In genomic region chr1:234505774-234506114, GRCh38 we compare ENCODE assay signal across 13 cellular contexts. TPM values are rescaled to one million over a fixed set of nuclear protein-coding genes. Genes with fewer than 3 reads are reported as not detected.
DNase-seq lines count a peak whose midpoint lies in the region; ATAC-seq and TF ChIP-seq lines count a peak whose summit lies in the region.
"Had no signal": no experiment of that assay in that cellular context is flagged by ENCODE, and none has a peak within 500 bp of the region (broad histone marks: within the 10 kb centered on the region; RNA-seq: fewer than 3 reads in every experiment).

No MANE protein-coding gene starts in this region.

- intact Hi-C loops in activated CD4-positive, alpha-beta memory T cell treated with anti-CD3 and anti-CD28 coated beads for 36 hours (cut with micrococcal nuclease): no loop called here
- intact Hi-C loops in upper lobe of right lung (cut with DNase I): loop anchor here (10.0 kb wide), 1 partner anchor 89 kb away; no protein-coding TSS in a partner anchor
- intact Hi-C loops in activated T-helper 1 cell treated with anti-CD3 and anti-CD28 coated beads, Interleukin-12 subunit alpha, Interleukin-12 subunit beta, Interleukin-2, Interleukin-4 antibody, amounts not matched to agents 30 ng/mL and 10 ng/mL and 1 ng/mL, durations not matched to agents 14 hours and 24 hours and 36 hours (cut with micrococcal nuclease): no loop called here

- H3K27ac ChIP-seq in OCI-LY3 (ENCODE audit: low read length): no peak overlapping the region
- H3K27ac ChIP-seq in fibroblast of lung (ENCODE audit: insufficient read depth, low read length): no peak overlapping the region
- no peak overlapping the region for H3K27ac ChIP-seq in upper lobe of right lung

- peaks cover 23% of the 10 kb centered on the region for H3K4me1 ChIP-seq in OCI-LY3 (ENCODE audit: low read length)
- peaks cover 6% of the 10 kb centered on the region for H3K4me1 ChIP-seq in fibroblast of lung (ENCODE audit: control insufficient read depth, extremely low read depth, insufficient read depth, low read length)
- no peaks in the 10 kb centered on the region for H3K4me1 ChIP-seq in upper lobe of right lung

- H3K9ac ChIP-seq in OCI-LY3 (ENCODE audit: low read length) (no peak overlapping the region), fibroblast of lung (ENCODE audit: insufficient read depth, low read length) (no peak overlapping the region)

- H3K9me3 ChIP-seq in OCI-LY3 (ENCODE audit: insufficient read depth, low read length) (no peaks in the 10 kb centered on the region; the same call in 1 of the 2 replicates), fibroblast of lung (ENCODE audit: control insufficient read depth, insufficient read depth, low read depth, low read length) (no peaks in the 10 kb centered on the region), upper lobe of right lung (no peaks in the 10 kb centered on the region)
- H3K9me3 ChIP-seq: tibial nerve had no signal

- DNase-seq in activated CD4-positive, alpha-beta memory T cell treated with anti-CD3 and anti-CD28 coated beads, Interleukin-2, amount 10 ng/mL, durations not matched to agents 7 days and 5 days: no peak
- DNase-seq in activated CD4-positive, alpha-beta memory T cell treated with anti-CD3 and anti-CD28 coated beads for 36 hours: no peak
- DNase-seq in fibroblast of lung (ENCODE audit: low read depth in 2 of 2): peak; percentile 74 to 84
- DNase-seq in upper lobe of right lung: no peak
- DNase-seq in DMS53 treated with DMSO at 0.1 percent for 48 hours (lab: John Stamatoyannopoulos, UW; ENCODE audit: unreplicated experiment): no peak
- DNase-seq in activated T-helper 1 cell treated with anti-CD3 and anti-CD28 coated beads, Interleukin-12 subunit alpha, Interleukin-12 subunit beta, Interleukin-2, Interleukin-4 antibody, amounts not matched to agents 30 ng/mL and 10 ng/mL and 1 ng/mL, durations not matched to agents 14 hours and 24 hours and 36 hours (ENCODE audit: low spot score): no peak
- DNase-seq in LoVo (ENCODE audit: low spot score): no peak
- DNase-seq: activated effector memory CD4-positive, alpha-beta T cell treated with Interleukin-2 at 50 U/mL for 16 hours; NCI-H510A; nephron progenitor cell had no signal

- no peak overlapping the region for H3K4me3 Mint-ChIP-seq in activated CD4-positive, alpha-beta memory T cell treated with anti-CD3 and anti-CD28 coated beads, Interleukin-2, amount 10 ng/mL, durations not matched to agents 7 days and 5 days
- H3K4me3 Mint-ChIP-seq in activated CD4-positive, alpha-beta memory T cell treated with anti-CD3 and anti-CD28 coated beads for 36 hours: no peak overlapping the region
- no peak overlapping the region for H3K4me3 Mint-ChIP-seq in activated T-helper 1 cell treated with anti-CD3 and anti-CD28 coated beads, Interleukin-12 subunit alpha, Interleukin-12 subunit beta, Interleukin-2, Interleukin-4 antibody, amounts not matched to agents 30 ng/mL and 10 ng/mL and 1 ng/mL, durations not matched to agents 14 hours and 24 hours and 36 hours
- H3K4me3 Mint-ChIP-seq: nephron progenitor cell had no signal

- no peaks in the 10 kb centered on the region for H3K27me3 Mint-ChIP-seq in activated CD4-positive, alpha-beta memory T cell treated with anti-CD3 and anti-CD28 coated beads, Interleukin-2, amount 10 ng/mL, durations not matched to agents 7 days and 5 days
- no peaks in the 10 kb centered on the region for H3K27me3 Mint-ChIP-seq in activated CD4-positive, alpha-beta memory T cell treated with anti-CD3 and anti-CD28 coated beads for 36 hours
- no peaks in the 10 kb centered on the region for H3K27me3 Mint-ChIP-seq in activated T-helper 1 cell treated with anti-CD3 and anti-CD28 coated beads, Interleukin-12 subunit alpha, Interleukin-12 subunit beta, Interleukin-2, Interleukin-4 antibody, amounts not matched to agents 30 ng/mL and 10 ng/mL and 1 ng/mL, durations not matched to agents 14 hours and 24 hours and 36 hours (ENCODE audit: insufficient read depth)

- H2AFZ ChIP-seq in OCI-LY3 (ENCODE audit: low read depth, low read length) (0 out of 2 replicates have a peak overlapping the region, but pooled peaks have one; percentile 2), fibroblast of lung (ENCODE audit: low read length) (no peak overlapping the region)

- POLR2A ChIA-PET in activated CD4-positive, alpha-beta memory T cell treated with anti-CD3 and anti-CD28 coated beads, Interleukin-2, amount 10 ng/mL, durations not matched to agents 7 days and 5 days (lab: Charles Lee): interaction anchor here (1.1 kb wide), 1 partner anchor 10 kb away, joined by 3 read pairs; no protein-coding TSS in a partner anchor
- POLR2A ChIA-PET in activated CD4-positive, alpha-beta memory T cell treated with anti-CD3 and anti-CD28 coated beads for 36 hours (lab: Charles Lee): no interaction called here

- CTCF ChIA-PET in activated CD4-positive, alpha-beta memory T cell treated with anti-CD3 and anti-CD28 coated beads, Interleukin-2, amount 10 ng/mL, durations not matched to agents 7 days and 5 days (lab: Charles Lee): interaction anchor here (0.6 kb wide), 1 partner anchor 248 kb away, joined by 3 read pairs; no protein-coding TSS in a partner anchor
- CTCF ChIA-PET in activated CD4-positive, alpha-beta memory T cell treated with anti-CD3 and anti-CD28 coated beads for 36 hours (lab: Charles Lee): no interaction called here

- peak; percentile 46 for ATAC-seq in upper lobe of right lung
- ATAC-seq: left lobe of liver had no signal

- no peak for TF ChIP-seq CTCF in OCI-LY3 (IDR thresholded peaks at IDR 0.05; ENCODE audit: low read depth, low read length)
- TF ChIP-seq CTCF in fibroblast of lung (conservative IDR thresholded peaks at IDR 0.05 in 1 of 2, IDR thresholded peaks at IDR 0.05 in 1 of 2; ENCODE audit: low read depth in 1 of 2, low read length in 2 of 2): no peak
- TF ChIP-seq CTCF in upper lobe of right lung (IDR thresholded peaks at IDR 0.05): no peak

- H4K20me1 ChIP-seq in OCI-LY3 (ENCODE audit: insufficient read depth, low read length) (no peaks in the 10 kb centered on the region), fibroblast of lung (ENCODE audit: control insufficient read depth, extremely low read depth, insufficient read depth, low read length) (no peaks in the 10 kb centered on the region)

- H3K27me3 ChIP-seq in OCI-LY3 (ENCODE audit: low read depth, low read length): peaks cover 16% of the 10 kb centered on the region; the same call in 1 of the 2 replicates
- H3K27me3 ChIP-seq in fibroblast of lung (ENCODE audit: control insufficient read depth, insufficient read depth, low read length): no peaks in the 10 kb centered on the region
- H3K27me3 ChIP-seq in upper lobe of right lung: no peaks in the 10 kb centered on the region
- H3K27me3 ChIP-seq: tibial nerve had no signal

- H3K4me1 Mint-ChIP-seq in activated CD4-positive, alpha-beta memory T cell treated with anti-CD3 and anti-CD28 coated beads, Interleukin-2, amount 10 ng/mL, durations not matched to agents 7 days and 5 days: peaks cover 29% of the 10 kb centered on the region
- peaks cover 40% of the 10 kb centered on the region for H3K4me1 Mint-ChIP-seq in activated CD4-positive, alpha-beta memory T cell treated with anti-CD3 and anti-CD28 coated beads for 36 hours (ENCODE audit: low read depth)
- H3K4me1 Mint-ChIP-seq in activated T-helper 1 cell treated with anti-CD3 and anti-CD28 coated beads, Interleukin-12 subunit alpha, Interleukin-12 subunit beta, Interleukin-2, Interleukin-4 antibody, amounts not matched to agents 30 ng/mL and 10 ng/mL and 1 ng/mL, durations not matched to agents 14 hours and 24 hours and 36 hours (ENCODE audit: low read depth): peaks cover 52% of the 10 kb centered on the region

- no peak overlapping the region for H3K4me3 ChIP-seq in OCI-LY3 (ENCODE audit: low read length)
- H3K4me3 ChIP-seq in fibroblast of lung (replicated peaks in 1 of 4; ENCODE audit: control extremely low read depth in 1 of 4, insufficient read depth in 1 of 4, low read depth in 3 of 4, low read length in 4 of 4): no peak overlapping the region
- H3K4me3 ChIP-seq in upper lobe of right lung: no peak overlapping the region
- H3K4me3 ChIP-seq: tibial nerve had no signal

- peak overlapping the region; percentile 7 for H3K27ac Mint-ChIP-seq in activated CD4-positive, alpha-beta memory T cell treated with anti-CD3 and anti-CD28 coated beads, Interleukin-2, amount 10 ng/mL, durations not matched to agents 7 days and 5 days
- H3K27ac Mint-ChIP-seq in activated CD4-positive, alpha-beta memory T cell treated with anti-CD3 and anti-CD28 coated beads for 36 hours: no peak overlapping the region
- no peak overlapping the region for H3K27ac Mint-ChIP-seq in activated T-helper 1 cell treated with anti-CD3 and anti-CD28 coated beads, Interleukin-12 subunit alpha, Interleukin-12 subunit beta, Interleukin-2, Interleukin-4 antibody, amounts not matched to agents 30 ng/mL and 10 ng/mL and 1 ng/mL, durations not matched to agents 14 hours and 24 hours and 36 hours

- H3K4me2 ChIP-seq in OCI-LY3 (ENCODE audit: low read length) (no peak overlapping the region), fibroblast of lung (ENCODE audit: extremely low read depth, insufficient read depth, low read length) (no peak overlapping the region)

- H3K79me2 ChIP-seq in OCI-LY3 (ENCODE audit: low read length) (no peaks in the 10 kb centered on the region), fibroblast of lung (ENCODE audit: control insufficient read depth, insufficient read depth, low read length) (no peaks in the 10 kb centered on the region)

- no peaks in the 10 kb centered on the region for H3K36me3 Mint-ChIP-seq in activated CD4-positive, alpha-beta memory T cell treated with anti-CD3 and anti-CD28 coated beads, Interleukin-2, amount 10 ng/mL, durations not matched to agents 7 days and 5 days (ENCODE audit: low read depth)
- H3K36me3 Mint-ChIP-seq in activated CD4-positive, alpha-beta memory T cell treated with anti-CD3 and anti-CD28 coated beads for 36 hours: peaks cover 8% of the 10 kb centered on the region
- H3K36me3 Mint-ChIP-seq in activated T-helper 1 cell treated with anti-CD3 and anti-CD28 coated beads, Interleukin-12 subunit alpha, Interleukin-12 subunit beta, Interleukin-2, Interleukin-4 antibody, amounts not matched to agents 30 ng/mL and 10 ng/mL and 1 ng/mL, durations not matched to agents 14 hours and 24 hours and 36 hours (ENCODE audit: low read depth): peaks cover 21% of the 10 kb centered on the region

- H3K36me3 ChIP-seq in OCI-LY3 (replicated peaks; ENCODE audit: low read depth, low read length) (no peaks in the 10 kb centered on the region), fibroblast of lung (ENCODE audit: control insufficient read depth, insufficient read depth, low read length) (no peaks in the 10 kb centered on the region), upper lobe of right lung (no peaks in the 10 kb centered on the region)
- H3K36me3 ChIP-seq: tibial nerve had no signal

- H3K9me3 Mint-ChIP-seq in activated CD4-positive, alpha-beta memory T cell treated with anti-CD3 and anti-CD28 coated beads, Interleukin-2, amount 10 ng/mL, durations not matched to agents 7 days and 5 days: no peaks in the 10 kb centered on the region
- H3K9me3 Mint-ChIP-seq in activated CD4-positive, alpha-beta memory T cell treated with anti-CD3 and anti-CD28 coated beads for 36 hours: peaks cover 23% of the 10 kb centered on the region
- H3K9me3 Mint-ChIP-seq in activated T-helper 1 cell treated with anti-CD3 and anti-CD28 coated beads, Interleukin-12 subunit alpha, Interleukin-12 subunit beta, Interleukin-2, Interleukin-4 antibody, amounts not matched to agents 30 ng/mL and 10 ng/mL and 1 ng/mL, durations not matched to agents 14 hours and 24 hours and 36 hours: peaks cover 31% of the 10 kb centered on the region

RNA-seq across cellular contexts. Expression of gene TARBP1, which starts 26.8 kb away (rescaled TPM):
- 10 to 100 TPM; 24.8 to 25.0 TPM for total RNA-seq in activated CD4-positive, alpha-beta memory T cell treated with anti-CD3 and anti-CD28 coated beads, Interleukin-2, amount 10 ng/mL, durations not matched to agents 7 days and 5 days
- 10 to 100 TPM; 28.9 to 30.1 TPM for total RNA-seq in activated CD4-positive, alpha-beta memory T cell treated with anti-CD3 and anti-CD28 coated beads for 36 hours
- total RNA-seq in fibroblast of lung (20.6 and 22.9 TPM in 2 replicates), upper lobe of right lung (18.3 TPM)
- polyA plus RNA-seq in fibroblast of lung: 11.6 and 15.3 TPM in 2 replicates
- polyA plus RNA-seq in fibroblast of lung (2012): 6.0 and 6.8 TPM in 2 replicates
- polyA minus RNA-seq in fibroblast of lung (ENCODE audit: low replicate concordance): 6.3 and 10.4 TPM in 2 replicates
- 71.7 and 78.9 TPM in 2 replicates for total RNA-seq in activated T-helper 1 cell treated with anti-CD3 and anti-CD28 coated beads, Interleukin-12 subunit alpha, Interleukin-12 subunit beta, Interleukin-2, Interleukin-4 antibody, amounts not matched to agents 30 ng/mL and 10 ng/mL and 1 ng/mL, durations not matched to agents 14 hours and 24 hours and 36 hours

Comparison
In these comparisons a context has a peak if more than half of its experiments do, and no peak if none do; other contexts are left out.
1. DNase-seq: peak in fibroblast of lung (2 of 2); none in activated CD4-positive, alpha-beta memory T cell treated with anti-CD3 and anti-CD28 coated beads, Interleukin-2, amount 10 ng/mL, durations not matched to agents 7 days and 5 days (single experiment), activated CD4-positive, alpha-beta memory T cell treated with anti-CD3 and anti-CD28 coated beads for 36 hours (single experiment), upper lobe of right lung (single experiment), DMS53 treated with DMSO at 0.1 percent for 48 hours (single experiment), activated T-helper 1 cell treated with anti-CD3 and anti-CD28 coated beads, Interleukin-12 subunit alpha, Interleukin-12 subunit beta, Interleukin-2, Interleukin-4 antibody, amounts not matched to agents 30 ng/mL and 10 ng/mL and 1 ng/mL, durations not matched to agents 14 hours and 24 hours and 36 hours (single experiment) and LoVo (single experiment).